ENCODE assay signal across 8 cellular contexts in the genomic region with DNA sequence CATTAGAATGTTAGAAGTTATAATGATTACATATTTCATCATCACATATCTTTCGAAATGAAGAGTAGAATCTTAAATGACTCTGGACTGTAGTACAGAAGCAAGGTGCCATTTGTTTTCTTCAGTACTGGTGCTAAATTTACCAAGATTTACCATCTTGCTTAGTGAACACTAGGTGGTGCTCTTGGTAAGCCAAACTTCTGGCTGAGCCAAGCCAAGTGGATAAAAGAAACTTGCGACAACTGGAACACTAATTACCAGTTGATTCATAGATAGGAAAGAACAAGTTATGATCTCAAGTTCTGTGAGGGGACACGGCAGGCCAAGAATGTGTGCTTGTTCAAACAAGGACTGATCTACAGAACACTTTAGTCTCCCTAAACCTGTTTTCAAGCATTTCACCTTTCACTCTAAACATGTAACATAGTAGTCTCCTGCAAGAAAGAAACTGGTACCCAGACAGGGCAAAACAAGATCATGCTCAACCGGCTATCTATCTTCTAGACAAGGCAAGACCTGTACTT. TPM values are rescaled to one million over a fixed set of nuclear protein-coding genes. Genes with fewer than 3 reads are reported as not detected.
DNase-seq lines count a peak whose midpoint lies in the region; ATAC-seq and TF ChIP-seq lines count a peak whose summit lies in the region.

No MANE protein-coding gene starts in this region.

- intact Hi-C loops in activated CD4-positive, alpha-beta memory T cell treated with anti-CD3 and anti-CD28 coated beads for 36 hours (cut with micrococcal nuclease), result loop anchor here (1.0 to 10.0 kb wide), 5 partner anchors 62 to 447 kb away; a partner anchor contains a TSS

- H3K27me3 Mint-ChIP-seq in activated CD4-positive, alpha-beta memory T cell treated with anti-CD3 and anti-CD28 coated beads for 36 hours, result no peaks in the 10 kb centered on the region

- CTCF ChIA-PET in activated CD4-positive, alpha-beta memory T cell treated with anti-CD3 and anti-CD28 coated beads for 36 hours (lab: Charles Lee), result interaction anchor here (0.5 to 2.1 kb wide), 31 partner anchors 9 to 450 kb away, joined by 3 to 10 read pairs (median 4); a partner anchor contains a TSS

- no peak overlapping the region for H3K4me2 ChIP-seq in DOHH2 (ENCODE audit: low read length)

- H3K36me3 Mint-ChIP-seq in activated CD4-positive, alpha-beta memory T cell treated with anti-CD3 and anti-CD28 coated beads for 36 hours, result peaks cover 9% of the 10 kb centered on the region

- H3K27ac Mint-ChIP-seq in activated CD4-positive, alpha-beta memory T cell treated with anti-CD3 and anti-CD28 coated beads for 36 hours, result peak overlapping the region; percentile 25

- H3K4me1 ChIP-seq in DOHH2 (ENCODE audit: control insufficient read depth, low read length) (no peaks in the 10 kb centered on the region), neutrophil (ENCODE audit: control insufficient read depth in 1 of 2, insufficient read depth in 1 of 2, low read depth in 1 of 2, low read length in 1 of 2) (peaks cover 4 to 5% of the 10 kb centered on the region in 2 experiments)
- no peaks in the 10 kb centered on the region for H3K4me1 ChIP-seq in effector memory CD4-positive, alpha-beta T cell (ENCODE audit: control insufficient read depth, insufficient read depth, low read length, poor library complexity, severe bottlenecking)

- H3K27ac ChIP-seq in DOHH2 (ENCODE audit: low read depth, low read length) (no peak overlapping the region), neutrophil (peak overlapping the region; percentile 43)
- H3K27ac ChIP-seq in effector memory CD4-positive, alpha-beta T cell (ENCODE audit: insufficient read depth, low read length, poor library complexity, severe bottlenecking), result no peak overlapping the region

- peaks cover 3% of the 10 kb centered on the region for H3K36me3 ChIP-seq in DOHH2 (ENCODE audit: control insufficient read depth, low read length)
- H3K36me3 ChIP-seq in neutrophil, result peaks cover 34% of the 10 kb centered on the region
- H3K36me3 ChIP-seq in effector memory CD4-positive, alpha-beta T cell (ENCODE audit: control insufficient read depth, insufficient read depth, low read length), result no peaks in the 10 kb centered on the region

- H4K20me1 ChIP-seq in DOHH2 (ENCODE audit: control insufficient read depth, insufficient read depth, low read depth, low read length), result no peaks in the 10 kb centered on the region

- H3K27me3 ChIP-seq in DOHH2 (ENCODE audit: control insufficient read depth, low read length) (no peaks in the 10 kb centered on the region), neutrophil (no peaks in the 10 kb centered on the region)
- H3K27me3 ChIP-seq in effector memory CD4-positive, alpha-beta T cell (replicated peaks; ENCODE audit: control insufficient read depth, insufficient read depth, low read length, poor library complexity, severe bottlenecking), result no peaks in the 10 kb centered on the region

- DNase-seq in NCI-H446 treated with DMSO at 0.1 percent for 48 hours (lab: John Stamatoyannopoulos, UW), result peak; percentile 50
- DNase-seq in activated CD4-positive, alpha-beta memory T cell treated with anti-CD3 and anti-CD28 coated beads for 36 hours, result peak; percentile 40
- peak; percentile 79 for DNase-seq in fibroblast of villous mesenchyme (ENCODE audit: low read depth)
- DNase-seq in effector memory CD4-positive, alpha-beta T cell, result no peak

- no peak overlapping the region for H3K4me3 Mint-ChIP-seq in activated CD4-positive, alpha-beta memory T cell treated with anti-CD3 and anti-CD28 coated beads for 36 hours

- no peak overlapping the region for H3K4me3 ChIP-seq in DOHH2 (ENCODE audit: low read length)
- no peak overlapping the region for H3K4me3 ChIP-seq in fibroblast of villous mesenchyme (ENCODE audit: low read depth, low read length)
- no peak overlapping the region for H3K4me3 ChIP-seq in neutrophil (ENCODE audit: low read depth in 1 of 2, low read length in 1 of 2)
- H3K4me3 ChIP-seq in effector memory CD4-positive, alpha-beta T cell (ENCODE audit: insufficient read depth, low read depth, low read length, poor library complexity, severe bottlenecking), result no peak overlapping the region

- peaks cover 11% of the 10 kb centered on the region; the same call in 1 of the 2 replicates for H3F3A ChIP-seq in DOHH2 (ENCODE audit: control insufficient read depth, insufficient read depth)

- TF ChIP-seq CTCF in DOHH2 (IDR thresholded peaks at IDR 0.05; ENCODE audit: low read depth, low read length, poor library complexity, severe bottlenecking) (peak; percentile 79), fibroblast of villous mesenchyme (IDR thresholded peaks at IDR 0.05; ENCODE audit: insufficient read depth, low read depth, low read length) (peak; percentile 79), neutrophil (IDR thresholded peaks at IDR 0.05) (peak; percentile 68)

- H3K9me3 ChIP-seq in DOHH2 (ENCODE audit: control insufficient read depth, insufficient read depth, low read length) (no peaks in the 10 kb centered on the region), neutrophil (no peaks in the 10 kb centered on the region)
- no peaks in the 10 kb centered on the region for H3K9me3 ChIP-seq in effector memory CD4-positive, alpha-beta T cell (ENCODE audit: control insufficient read depth, low read length)

- ATAC-seq in GM19452 (IDR thresholded peaks at IDR 0.05; ENCODE audit: unreplicated experiment) (peak; percentile 71), HG03460 (IDR thresholded peaks at IDR 0.05; ENCODE audit: unreplicated experiment) (peak; percentile 86)

- H3K9me3 Mint-ChIP-seq in activated CD4-positive, alpha-beta memory T cell treated with anti-CD3 and anti-CD28 coated beads for 36 hours, result no peaks in the 10 kb centered on the region

- H3K4me1 Mint-ChIP-seq in activated CD4-positive, alpha-beta memory T cell treated with anti-CD3 and anti-CD28 coated beads for 36 hours (ENCODE audit: low read depth), result peaks cover 4% of the 10 kb centered on the region

- no peaks in the 10 kb centered on the region for H3K79me2 ChIP-seq in DOHH2 (ENCODE audit: control insufficient read depth, low read length)

- POLR2A ChIA-PET in activated CD4-positive, alpha-beta memory T cell treated with anti-CD3 and anti-CD28 coated beads for 36 hours (lab: Charles Lee), result no interaction called here

- H3K9me2 ChIP-seq in DOHH2 (replicated peaks; ENCODE audit: control insufficient read depth, low read length), result no peaks in the 10 kb centered on the region

RNA-seq across cellular contexts. Expression of a gene that starts 19.8 kb away (rescaled TPM):
- total RNA-seq in activated CD4-positive, alpha-beta memory T cell treated with anti-CD3 and anti-CD28 coated beads for 36 hours, result 10 to 100 TPM in 1 of 2 experiments, 1 to 10 TPM in 1; 7.4 to 11.0 TPM
- total RNA-seq in fibroblast of villous mesenchyme, result 20.6 and 23.7 TPM in 2 replicates

RNA-seq across cellular contexts. Expression of a gene that starts 20.2 kb away (rescaled TPM):
- total RNA-seq in activated CD4-positive, alpha-beta memory T cell treated with anti-CD3 and anti-CD28 coated beads for 36 hours, result 10 to 100 TPM; 14.4 to 15.2 TPM
- 13.9 and 21.2 TPM in 2 replicates for total RNA-seq in fibroblast of villous mesenchyme

Comparison
In these comparisons a context has a peak if more than half of its experiments do, and no peak if none do; other contexts are left out.
1. DNase-seq: peak in NCI-H446 treated with DMSO at 0.1 percent for 48 hours (single experiment), activated CD4-positive, alpha-beta memory T cell treated with anti-CD3 and anti-CD28 coated beads for 36 hours (single experiment) and fibroblast of villous mesenchyme (single experiment); none in effector memory CD4-positive, alpha-beta T cell (0 of 3).
2. Peak in every context shown above with its lines, with median percentiles within 50 percentile points of each other: CTCF ChIP-seq.